Comparison of ENCODE assay signal across 22 cellular contexts in the genomic region with DNA sequence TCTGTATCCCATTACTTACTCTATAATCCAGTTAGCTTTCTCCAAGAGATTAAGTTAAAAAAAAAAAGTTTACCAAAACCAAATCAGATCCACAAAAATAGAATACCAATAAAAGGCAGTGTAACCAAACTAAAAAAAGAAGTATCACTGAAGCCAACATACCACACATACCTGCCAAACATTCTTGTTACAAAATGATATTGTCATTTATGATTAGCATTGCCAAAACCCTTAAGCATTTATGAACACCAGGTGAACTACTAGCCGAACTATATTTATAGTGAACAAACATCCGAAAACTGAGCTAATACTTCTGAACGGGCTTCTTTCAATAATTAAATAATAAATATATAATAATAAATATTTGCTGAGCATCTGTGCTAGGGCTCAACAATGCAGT. TPM values are rescaled to one million over a fixed set of nuclear protein-coding genes. Genes with fewer than 3 reads are reported as not detected.
DNase-seq lines count a peak whose midpoint lies in the region; ATAC-seq, FAIRE-seq and TF ChIP-seq lines count a peak whose summit lies in the region.
"Had no signal": no experiment of that assay in that cellular context is flagged by ENCODE, and none has a peak within 500 bp of the region (broad histone marks: within the 10 kb centered on the region; RNA-seq: fewer than 3 reads in every experiment).

No MANE protein-coding gene starts in this region.

- intact Hi-C loops in cardiac septum (cut with DNase I) (loop anchor here (5.0 kb wide), 1 partner anchor 61 kb away; a partner anchor contains a TSS), left ventricle myocardium superior (cut with micrococcal nuclease) (no loop called here)

- H3K27me3 ChIP-seq in cardiac muscle cell: no peaks in the 10 kb centered on the region
- H3K27me3 ChIP-seq: BE2C had no signal

- ATAC-seq in T-cell (replicated peaks in 1 of 4) (no peak), left ventricle myocardium superior (peak; percentile 43)
- ATAC-seq in natural killer cell treated with Interleukin-12 subunit alpha and Interleukin-12 subunit beta and Interleukin-15 and Interleukin-18, amount 100 ng/mL, for 72 hours: no peak
- ATAC-seq: GM12878 had no signal

- H3K36me3 ChIP-seq in cardiac muscle cell: peaks cover 36% of the 10 kb centered on the region

- DNase-seq in cardiac muscle cell (ENCODE audit: low read depth in 1 of 2, low spot score in 1 of 2) (no peak), cardiac septum (ENCODE audit: low spot score) (no peak), T-cell (no peak), left ventricle myocardium superior (no peak), cerebellar nuclear complex (lab: John Stamatoyannopoulos, UW) (no peak), HTR-8/SVneo (ENCODE audit: insufficient read length, low spot score) (no peak)
- DNase-seq in natural killer cell treated with Interleukin-12 subunit alpha and Interleukin-12 subunit beta and Interleukin-15 and Interleukin-18, amount 100 ng/mL, for 72 hours (ENCODE audit: low spot score): no peak
- DNase-seq: BE2C, DMS 273 treated with DMSO at 0.1 percent for 48 hours, DMS79 treated with DMSO at 0.1 percent for 48 hours, GM23248, IMR-90, Karpas-422, NCI-H1694 treated with DMSO at 0.1 percent for 48 hours, NCI-H2081 treated with DMSO at 0.1 percent for 48 hours, NCI-H2171 treated with DMSO at 0.1 percent for 48 hours, NCI-H524 treated with DMSO at 0.1 percent for 48 hours, OCI-M1, SHP77 treated with DMSO at 0.1 percent for 48 hours had no signal

- H3K4me3 ChIP-seq in cardiac muscle cell: no peak overlapping the region
- H3K4me3 ChIP-seq: GM12878, GM23248, HAP-1, SK-N-MC had no signal

- no peaks in the 10 kb centered on the region for H3K27me3 Mint-ChIP-seq in T-cell
- H3K27me3 Mint-ChIP-seq in natural killer cell treated with Interleukin-12 subunit alpha and Interleukin-12 subunit beta and Interleukin-15 and Interleukin-18, amount 100 ng/mL, for 72 hours: no peaks in the 10 kb centered on the region

- FAIRE-seq in HTR-8/SVneo (lab: Jason Lieb, UNC): no peak
- FAIRE-seq: GM12878 had no signal

- peak overlapping the region; percentile 76 for H3K27ac ChIP-seq in cardiac muscle cell
- H3K27ac ChIP-seq: GM23248, SK-N-MC had no signal

- peaks cover 7 to 11% (median 8%) of the 10 kb centered on the region in 3 donors for H3K4me1 Mint-ChIP-seq in T-cell
- H3K4me1 Mint-ChIP-seq in natural killer cell treated with Interleukin-12 subunit alpha and Interleukin-12 subunit beta and Interleukin-15 and Interleukin-18, amount 100 ng/mL, for 72 hours (ENCODE audit: low read depth in 2 of 2): peaks cover 7 to 8% of the 10 kb centered on the region in 2 donors

- no peak overlapping the region for H3K4me3 Mint-ChIP-seq in T-cell
- H3K4me3 Mint-ChIP-seq in natural killer cell treated with Interleukin-12 subunit alpha and Interleukin-12 subunit beta and Interleukin-15 and Interleukin-18, amount 100 ng/mL, for 72 hours: no peak overlapping the region

- no peaks in the 10 kb centered on the region for H3K9me3 ChIP-seq in cardiac muscle cell (ENCODE audit: low read depth)
- H3K9me3 ChIP-seq: BE2C, HAP-1 had no signal

- peaks cover 19% of the 10 kb centered on the region for H3K36me3 Mint-ChIP-seq in T-cell
- H3K36me3 Mint-ChIP-seq in natural killer cell treated with Interleukin-12 subunit alpha and Interleukin-12 subunit beta and Interleukin-15 and Interleukin-18, amount 100 ng/mL, for 72 hours: peaks cover 24% of the 10 kb centered on the region

- H3K4me1 ChIP-seq in cardiac muscle cell (ENCODE audit: low read depth): peaks cover 47% of the 10 kb centered on the region
- H3K4me1 ChIP-seq: HAP-1 had no signal

- CTCF ChIA-PET in T-cell (lab: Charles Lee): interaction anchor here (0.5 to 1.7 kb wide), 7 partner anchors 14 to 346 kb away, joined by 3 to 10 read pairs (median 3); no protein-coding TSS in a partner anchor

- TF ChIP-seq CTCF in cardiac muscle cell (IDR thresholded peaks at IDR 0.05; ENCODE audit: low read depth, low read length): no peak

- peak overlapping the region; percentile 1 to 42 for H3K27ac Mint-ChIP-seq in T-cell
- H3K27ac Mint-ChIP-seq in natural killer cell treated with Interleukin-12 subunit alpha and Interleukin-12 subunit beta and Interleukin-15 and Interleukin-18, amount 100 ng/mL, for 72 hours: no peak overlapping the region

- H3K9me3 Mint-ChIP-seq in T-cell: no peaks in the 10 kb centered on the region
- H3K9me3 Mint-ChIP-seq in natural killer cell treated with Interleukin-12 subunit alpha and Interleukin-12 subunit beta and Interleukin-15 and Interleukin-18, amount 100 ng/mL, for 72 hours: no peaks in the 10 kb centered on the region

- POLR2A ChIA-PET in T-cell (lab: Charles Lee): interaction anchor here in 1 of 2 donors (0.6 kb wide), 1 partner anchor 37 kb away, joined by 4 read pairs; no protein-coding TSS in a partner anchor

RNA-seq across cellular contexts. Expression of a gene that starts 59.1 kb away (rescaled TPM):
- total RNA-seq in cardiac muscle cell (4.2 and 7.2 TPM in 2 replicates), cardiac septum (6.2 TPM), T-cell (1 to 10 TPM; 3.5 to 6.1 (median 4.3) TPM), left ventricle myocardium superior (9.1 TPM)
- polyA plus RNA-seq in cardiac muscle cell: 11.5 and 18.3 TPM in 2 replicates
- 10 to 100 TPM; 11.0 to 12.6 TPM for total RNA-seq in natural killer cell treated with Interleukin-12 subunit alpha and Interleukin-12 subunit beta and Interleukin-15 and Interleukin-18, amount 100 ng/mL, for 72 hours

Comparison
In these comparisons a context has a peak if more than half of its experiments do, and no peak if none do; other contexts are left out.
1. H3K27ac Mint-ChIP-seq: peak in T-cell (2 of 2); none in natural killer cell treated with Interleukin-12 subunit alpha and Interleukin-12 subunit beta and Interleukin-15 and Interleukin-18, amount 100 ng/mL, for 72 hours (0 of 2).